In genomic region chr12:94716339-94716738, GRCh38 we compare ENCODE assay signal across 25 cellular contexts.
"Had no signal": no experiment of that assay in that cellular context is flagged by ENCODE, and none has a peak within 500 bp of the region (broad histone marks: within the 10 kb centered on the region; RNA-seq: fewer than 3 reads in every experiment).

No MANE protein-coding gene starts in this region.

- H3K27ac Mint-ChIP-seq: naive thymus-derived CD4-positive, alpha-beta T cell; natural killer cell treated with Interleukin-12 subunit alpha and Interleukin-12 subunit beta and Interleukin-15 and Interleukin-18, amount 100 ng/mL, for 72 hours; stimulated activated effector memory CD8-positive, alpha-beta T cell treated with anti-CD3 and anti-CD28 coated beads, Interleukin-12 subunit alpha, Interleukin-12 subunit beta, amount 100 ng/mL, for 72 hours had no signal

- H3K27me3 ChIP-seq: heart left ventricle, ovary, spleen, stomach, testis, thyroid gland, transverse colon, uterus had no signal

- H3K27ac ChIP-seq: heart left ventricle, left ventricle myocardium inferior, prostate gland, skin epidermis, spleen, stomach, testis, thyroid gland, transverse colon, uterus had no signal

- H3K4me1 Mint-ChIP-seq: naive thymus-derived CD4-positive, alpha-beta T cell; stimulated activated effector memory CD8-positive, alpha-beta T cell treated with anti-CD3 and anti-CD28 coated beads, Interleukin-12 subunit alpha, Interleukin-12 subunit beta, amount 100 ng/mL, for 72 hours had no signal

- H3K9me3 Mint-ChIP-seq: mesothelial cell of epicardium; naive thymus-derived CD4-positive, alpha-beta T cell; natural killer cell treated with Interleukin-12 subunit alpha and Interleukin-12 subunit beta and Interleukin-15 and Interleukin-18, amount 100 ng/mL, for 72 hours; neural crest cell; stimulated activated effector memory CD8-positive, alpha-beta T cell treated with anti-CD3 and anti-CD28 coated beads, Interleukin-12 subunit alpha, Interleukin-12 subunit beta, amount 100 ng/mL, for 72 hours had no signal

- ATAC-seq: heart left ventricle; naive thymus-derived CD4-positive, alpha-beta T cell; natural killer cell treated with Interleukin-12 subunit alpha and Interleukin-12 subunit beta and Interleukin-15 and Interleukin-18, amount 100 ng/mL, for 72 hours; right cardiac atrium; sciatic nerve; stimulated activated effector memory CD8-positive, alpha-beta T cell treated with anti-CD3 and anti-CD28 coated beads, Interleukin-12 subunit alpha, Interleukin-12 subunit beta, amount 100 ng/mL, for 72 hours had no signal

- H3K9me3 ChIP-seq: heart left ventricle, left ventricle myocardium inferior, ovary, prostate gland, spleen, stomach, testis, thyroid gland, transverse colon, uterus had no signal

- H3K36me3 ChIP-seq: heart left ventricle, left ventricle myocardium inferior, ovary, prostate gland, spleen, stomach, thyroid gland, transverse colon, uterus had no signal

- H3K36me3 Mint-ChIP-seq: mesothelial cell of epicardium; naive thymus-derived CD4-positive, alpha-beta T cell; natural killer cell treated with Interleukin-12 subunit alpha and Interleukin-12 subunit beta and Interleukin-15 and Interleukin-18, amount 100 ng/mL, for 72 hours; stimulated activated effector memory CD8-positive, alpha-beta T cell treated with anti-CD3 and anti-CD28 coated beads, Interleukin-12 subunit alpha, Interleukin-12 subunit beta, amount 100 ng/mL, for 72 hours had no signal

- DNase-seq: heart left ventricle; islet precursor cell; left ventricle myocardium inferior; mesendoderm; naive thymus-derived CD4-positive, alpha-beta T cell; ovary; posterior cingulate gyrus; retina; right cardiac atrium; spleen; stimulated activated CD4-positive, alpha-beta T cell treated with anti-CD3 and anti-CD28 coated beads, Interleukin-4, amount 100 ng/mL, for 24 hours; stimulated activated naive CD4-positive, alpha-beta T cell treated with Interleukin-2 at 50 U/mL for 16 hours; stomach; testis; thyroid gland; transverse colon; uterus had no signal

- H3K4me3 ChIP-seq: heart left ventricle, left ventricle myocardium inferior, lung, ovary, prostate gland, skin epidermis, spleen, stomach, testis, thyroid gland, transverse colon, uterus had no signal

- H3K4me1 ChIP-seq: heart left ventricle, left ventricle myocardium inferior, prostate gland, testis, thyroid gland, transverse colon, uterus had no signal

- H3K4me3 Mint-ChIP-seq: mesothelial cell of epicardium; naive thymus-derived CD4-positive, alpha-beta T cell; natural killer cell treated with Interleukin-12 subunit alpha and Interleukin-12 subunit beta and Interleukin-15 and Interleukin-18, amount 100 ng/mL, for 72 hours; neural crest cell; stimulated activated effector memory CD8-positive, alpha-beta T cell treated with anti-CD3 and anti-CD28 coated beads, Interleukin-12 subunit alpha, Interleukin-12 subunit beta, amount 100 ng/mL, for 72 hours had no signal
